Comparison of ENCODE assay signal across 23 cellular contexts in the genomic region with DNA sequence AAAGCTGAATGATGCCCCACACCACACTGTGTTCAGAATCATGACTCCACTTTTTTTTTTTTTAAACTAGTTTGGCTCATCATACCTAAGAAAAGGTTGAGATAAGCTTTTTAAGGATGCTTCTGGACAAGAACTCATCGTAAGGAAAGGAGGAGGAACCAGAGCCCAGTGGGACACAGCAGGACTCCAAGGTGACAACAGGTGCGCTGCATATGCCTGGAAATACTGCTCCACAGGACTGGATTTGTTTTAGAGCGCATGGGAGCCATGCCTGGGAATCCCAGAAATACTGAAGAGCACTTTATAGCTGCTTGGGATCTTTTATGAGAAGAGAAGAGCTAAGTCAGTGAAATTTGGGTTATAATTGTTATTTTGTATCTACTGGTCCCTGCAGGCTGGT.
DNase-seq lines count a peak whose midpoint lies in the region; ATAC-seq, FAIRE-seq and TF ChIP-seq lines count a peak whose summit lies in the region.
"Had no signal": no experiment of that assay in that cellular context is flagged by ENCODE, and none has a peak within 500 bp of the region (broad histone marks: within the 10 kb centered on the region; RNA-seq: fewer than 3 reads in every experiment).

No MANE protein-coding gene starts in this region.

- no peak for TF ChIP-seq EP300 in A549 (IDR thresholded peaks at IDR 0.05)

- peak overlapping the region; percentile 23; the same call in 1 of the 2 replicates for H2BK120ac ChIP-seq in IMR-90 (ENCODE audit: low read depth, low read length)

- H3K27ac ChIP-seq in A549 (peak overlapping the region; percentile 82 to 93), IMR-90 (ENCODE audit: insufficient read depth, low read length) (no peak overlapping the region), psoas muscle (peak overlapping the region; percentile 94)
- H3K27ac ChIP-seq: BLaER1, C4-2B, GM23248 had no signal

- H2BK5ac ChIP-seq in IMR-90 (ENCODE audit: low read depth, low read length, poor library complexity, severe bottlenecking): no peak overlapping the region

- H3K9me3 ChIP-seq in A549 (no peaks in the 10 kb centered on the region), IMR-90 (ENCODE audit: control insufficient read depth, insufficient read depth, low read length) (no peaks in the 10 kb centered on the region), psoas muscle (no peaks in the 10 kb centered on the region)
- H3K9me3 ChIP-seq: BLaER1, Caco-2 had no signal

- no peak for FAIRE-seq in A549 (lab: Jason Lieb, UNC)
- FAIRE-seq: GM12878, GM19239, H1 had no signal

- no peak for TF ChIP-seq RAD21 in A549 (conservative IDR thresholded peaks at IDR 0.05 in 1 of 2, IDR thresholded peaks at IDR 0.05 in 1 of 2)
- no peak for TF ChIP-seq RAD21 in IMR-90 (IDR thresholded peaks at IDR 0.05; ENCODE audit: low read length)

- H4K91ac ChIP-seq in IMR-90 (ENCODE audit: insufficient read depth, low read depth, low read length): no peak overlapping the region; the same call in 1 of the 2 replicates

- H3K27me3 Mint-ChIP-seq in WTC11 (ENCODE audit: low read depth): no peaks in the 10 kb centered on the region
- H3K27me3 Mint-ChIP-seq: B cell; CD4-positive, CD25-positive, alpha-beta regulatory T cell had no signal

- H3K18ac ChIP-seq in IMR-90 (ENCODE audit: low read depth, low read length): no peak overlapping the region

- peaks cover 6% of the 10 kb centered on the region for H3K9me1 ChIP-seq in IMR-90 (ENCODE audit: insufficient read depth, low read length)

- TF ChIP-seq CTCF in A549 (IDR thresholded peaks at IDR 0.05) (no peak), IMR-90 (conservative IDR thresholded peaks at IDR 0.05; ENCODE audit: low read depth, low read length) (no peak), psoas muscle (IDR thresholded peaks at IDR 0.05) (no peak), WTC11 (IDR thresholded peaks at IDR 0.05) (no peak)

- H2AK5ac ChIP-seq in IMR-90 (ENCODE audit: low read depth, low read length): no peak overlapping the region

- H3K4ac ChIP-seq in IMR-90 (ENCODE audit: low read depth, low read length): no peak overlapping the region

- H2BK20ac ChIP-seq in IMR-90 (ENCODE audit: low read depth, low read length): 0 out of 2 replicates have a peak overlapping the region, but pooled peaks have one; percentile 15

- peak overlapping the region; percentile 40; the same call in 1 of the 2 replicates for H3K23ac ChIP-seq in IMR-90 (ENCODE audit: low read depth, low read length)

- in situ Hi-C loops in G401 (cut with HindIII; ENCODE audit: low sequenced_read_pairs) (no loop called here), IMR-90 (cut with MboI; ENCODE audit: low sequenced_read_pairs) (no loop called here)

- H4K5ac ChIP-seq in IMR-90 (ENCODE audit: low read depth, low read length): 0 out of 2 replicates have a peak overlapping the region, but pooled peaks have one; percentile 4

- no TSS peak for BruUV-seq in IMR-90 (replicated peaks; lab: Mats Ljungman, UMichigan)

- H4K20me1 ChIP-seq in IMR-90 (ENCODE audit: insufficient read depth, low read length): 0 out of 2 replicates have a peak, but pooled peaks cover 3% of the 10 kb centered on the region
- H4K20me1 ChIP-seq: BLaER1 had no signal

- H3K14ac ChIP-seq in IMR-90 (replicated peaks; ENCODE audit: low read depth, low read length): no peak overlapping the region

- H3K27ac Mint-ChIP-seq in WTC11: no peak overlapping the region; the same call in 1 of the 2 replicates
- H3K27ac Mint-ChIP-seq: B cell; CD4-positive, CD25-positive, alpha-beta regulatory T cell; CD8-positive, alpha-beta T cell had no signal

- CTCF ChIA-PET in A549 (lab: Yijun Ruan, JAX): interaction anchor here (0.6 to 6.7 kb wide), 13 partner anchors 8 to 259 kb away, joined by 3 to 87 read pairs (median 4); no protein-coding TSS in a partner anchor
- CTCF ChIA-PET in IMR-90 (lab: Yijun Ruan, JAX): interaction anchor here (0.7 to 1.5 kb wide), 2 partner anchors 17 to 239 kb away, joined by 6 read pairs; no protein-coding TSS in a partner anchor
- CTCF ChIA-PET in WTC11 (lab: Charles Lee): interaction anchor here (1.9 kb wide), 1 partner anchor 17 kb away, joined by 14 read pairs; no protein-coding TSS in a partner anchor

- H3K56ac ChIP-seq in IMR-90 (ENCODE audit: extremely low read depth, insufficient read depth, low read length): no peak overlapping the region

- ATAC-seq in A549: no peak
- no peak for ATAC-seq in IMR-90 (ENCODE audit: low read depth)
- peak in 3 of 4 donors; percentile 29 to 46 (median 45) for ATAC-seq in psoas muscle
- no peak for ATAC-seq in GM18907 (IDR thresholded peaks at IDR 0.05; ENCODE audit: unreplicated experiment)
- ATAC-seq in WTC11: no peak
- ATAC-seq: CD8-positive, alpha-beta T cell; GM12878 had no signal

- peaks cover 8% of the 10 kb centered on the region for H3K4me1 Mint-ChIP-seq in WTC11

- peak overlapping the region; percentile 86 for H3K4me2 ChIP-seq in A549
- no peak overlapping the region for H3K4me2 ChIP-seq in IMR-90 (ENCODE audit: low read depth, low read length)
- H3K4me2 ChIP-seq: BLaER1 had no signal

- H3K4me1 ChIP-seq in A549: peaks cover 94% of the 10 kb centered on the region
- peaks cover 12% of the 10 kb centered on the region for H3K4me1 ChIP-seq in IMR-90 (ENCODE audit: control insufficient read depth, insufficient read depth, low read length)
- peaks cover 54% of the 10 kb centered on the region for H3K4me1 ChIP-seq in psoas muscle
- H3K4me1 ChIP-seq: BLaER1 had no signal

- POLR2A ChIA-PET in A549 (lab: Yijun Ruan, JAX) (interaction anchor here (1.9 kb wide), 1 partner anchor 17 kb away, joined by 8 read pairs; no protein-coding TSS in a partner anchor), IMR-90 (lab: Charles Lee; ENCODE audit: unreplicated experiment) (no interaction called here), WTC11 (lab: Charles Lee) (no interaction called here)

- H3K36me3 Mint-ChIP-seq in WTC11: no peaks in the 10 kb centered on the region
- H3K36me3 Mint-ChIP-seq: CD4-positive, CD25-positive, alpha-beta regulatory T cell; CD8-positive, alpha-beta T cell had no signal

- H3K36me3 ChIP-seq in IMR-90 (ENCODE audit: control insufficient read depth, insufficient read depth, low read length): no peaks in the 10 kb centered on the region
- peaks cover 0 to 1% of the 10 kb centered on the region in 2 donors for H3K36me3 ChIP-seq in psoas muscle (ENCODE audit: insufficient read depth in 1 of 2, low read depth in 1 of 2)
- H3K36me3 ChIP-seq: BLaER1 had no signal

- no peak overlapping the region for H3K9ac ChIP-seq in IMR-90 (ENCODE audit: low read depth, low read length)
- H3K9ac ChIP-seq: BLaER1, GM23248 had no signal

- H2AK9ac ChIP-seq in IMR-90 (replicated peaks; ENCODE audit: low read depth, low read length, poor library complexity): no peak overlapping the region

- H3K4me3 ChIP-seq in A549 (no peak overlapping the region), IMR-90 (ENCODE audit: insufficient read depth, low read depth, low read length) (no peak overlapping the region), psoas muscle (no peak overlapping the region)
- H3K4me3 ChIP-seq: BLaER1, GM12878, GM23248 had no signal

- peaks cover 28 to 51% of the 10 kb centered on the region in 2 experiments for H3K79me1 ChIP-seq in IMR-90 (ENCODE audit: low read depth in 1 of 2, low read length in 2 of 2)

- dilution Hi-C loops in IMR-90 (cut with HindIII; ENCODE audit: low sequenced_read_pairs, unreplicated experiment): no loop called here

- DNase-seq in A549 (ENCODE audit: low read depth in 1 of 2, low spot score in 1 of 2) (no peak), G401 (ENCODE audit: low spot score) (peak; percentile 9), IMR-90 (no peak), psoas muscle (no peak), putamen (ENCODE audit: low spot score) (no peak), NCI-H2081 treated with DMSO at 0.1 percent for 48 hours (lab: John Stamatoyannopoulos, UW) (no peak), WTC11 (ENCODE audit: low spot score) (no peak)
- DNase-seq: Caco-2; CD4-positive, CD25-positive, alpha-beta regulatory T cell; CD8-positive, alpha-beta T cell; DMS153; DND-41; GDM1; GM23248; H7; HCEC 1CT had no signal

- H3K27me3 ChIP-seq in IMR-90 (ENCODE audit: control insufficient read depth, insufficient read depth, low read length) (no peaks in the 10 kb centered on the region), psoas muscle (ENCODE audit: insufficient read depth in 3 of 3, low read length in 2 of 3) (no peaks in the 10 kb centered on the region)
- H3K27me3 ChIP-seq: BLaER1 had no signal

- 71% methylated on average over 3 of the region's 3 CpGs for WGBS in A549 (ENCODE audit: missing lambda C conversion rate)
- 75% methylated on average over 2 of the region's 3 CpGs; no CpG with 5 or more reads in 1 of the 2 experiments for WGBS in IMR-90 (ENCODE audit: extremely low coverage in 2 of 2, insufficient read length in 1 of 2), 2 experiments
- 40 to 78% (median 42%) methylated on average over 3 of the region's 3 CpGs for WGBS in psoas muscle, 3 donors

- TF ChIP-seq POLR2A in A549 (IDR thresholded peaks at IDR 0.05; ENCODE audit: low read length) (no peak), IMR-90 (IDR thresholded peaks at IDR 0.05; ENCODE audit: low read depth, low read length) (no peak)

- peak overlapping the region; percentile 51; the same call in 1 of the 3 replicates for H2BK15ac ChIP-seq in IMR-90 (ENCODE audit: low read depth, low read length)

- H3K4me3 Mint-ChIP-seq in WTC11: no peak overlapping the region
- H3K4me3 Mint-ChIP-seq: B cell; CD4-positive, CD25-positive, alpha-beta regulatory T cell; CD8-positive, alpha-beta T cell had no signal

- H4K8ac ChIP-seq in IMR-90 (ENCODE audit: low read depth in 2 of 2, low read length in 2 of 2): peak overlapping the region in 1 of 2 experiments; percentile 24; a peak in 1 of 4 replicates

- intact Hi-C loops in IMR-90 (cut with micrococcal nuclease) (no loop called here), psoas muscle (cut with DNase I) (no loop called here)

- H3K9me3 Mint-ChIP-seq in WTC11: no peaks in the 10 kb centered on the region
- H3K9me3 Mint-ChIP-seq: CD4-positive, CD25-positive, alpha-beta regulatory T cell; CD8-positive, alpha-beta T cell had no signal

- H2AFZ ChIP-seq in IMR-90 (replicated peaks; ENCODE audit: low read length, poor library complexity): no peak overlapping the region
- H2AFZ ChIP-seq: GM23248 had no signal

TF ChIP-seq in A549, 52 proteins besides CTCF, POLR2A, EP300 and RAD21 (continues in another document):
- TF ChIP-seq ZNF302 (CRISPR knock-in tag; IDR thresholded peaks at IDR 0.05) (no peak), RARB (CRISPR knock-in tag; IDR thresholded peaks at IDR 0.05) (no peak), TP53 (CRISPR knock-in tag; IDR thresholded peaks at IDR 0.05) (no peak), JUN (IDR thresholded peaks at IDR 0.05) (no peak)

Comparison
In these comparisons a context has a peak if more than half of its experiments do, and no peak if none do; other contexts are left out.
1. ATAC-seq: peak in psoas muscle (3 of 4); none in A549 (0 of 2), IMR-90 (single experiment), GM18907 (single experiment) and WTC11 (single experiment).